Comparison of ENCODE assay signal across 8 cellular contexts in the genomic region with DNA sequence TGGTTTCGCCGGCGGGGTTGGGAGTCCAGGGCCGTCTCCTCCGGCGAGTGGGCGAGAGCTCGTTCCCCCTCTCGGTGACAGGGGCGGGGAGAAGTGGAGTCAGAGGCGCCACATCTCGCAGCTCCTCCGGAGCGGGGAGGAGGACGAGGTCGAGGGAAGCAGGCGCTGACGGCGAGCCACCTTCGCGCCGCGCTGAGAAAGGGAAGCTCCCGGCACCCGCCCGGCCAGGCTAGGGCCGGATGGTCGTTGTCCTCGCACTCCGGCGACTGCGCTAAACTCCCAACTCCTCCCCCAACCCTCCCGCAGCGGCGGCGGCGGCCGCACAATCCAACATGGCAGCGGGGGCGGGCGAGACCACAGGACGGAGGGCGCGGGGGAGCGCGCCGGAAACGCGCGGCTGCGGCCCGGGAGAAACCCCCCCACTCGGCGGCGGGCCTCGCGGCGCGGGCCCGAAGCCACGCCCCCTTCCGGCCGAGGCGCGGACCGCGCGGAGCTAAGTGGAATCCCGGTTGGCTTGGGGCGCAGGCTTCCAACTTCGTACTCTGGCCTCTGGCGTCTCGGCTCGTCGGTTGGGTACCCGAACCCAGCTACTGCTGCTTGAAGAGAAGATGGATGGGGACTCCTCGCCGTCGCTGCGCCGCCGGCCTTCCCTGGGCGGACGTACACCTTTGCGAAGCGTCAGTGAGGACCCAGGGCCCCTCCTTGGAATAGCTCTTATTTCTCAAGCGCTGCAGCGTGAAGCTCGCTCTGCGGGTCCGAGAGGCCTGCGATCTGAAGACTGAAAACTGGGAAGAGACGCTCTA. TPM values are rescaled to one million over a fixed set of nuclear protein-coding genes. Genes with fewer than 3 reads are reported as not detected.
DNase-seq lines count a peak whose midpoint lies in the region; ATAC-seq and TF ChIP-seq lines count a peak whose summit lies in the region.

A gene (minus strand): TSS at position 270 of the 803 bp plus-strand sequence. CDS start 269 bp downstream, at position 1.

- peaks cover 8% of the 10 kb centered on the region for H3K36me3 Mint-ChIP-seq in neural progenitor cell

- H3K4me3 ChIP-seq in H7 (ENCODE audit: insufficient read depth, low read depth, low read length), result peak within 1 kb of the TSS; percentile 94
- H3K4me3 ChIP-seq in Loucy (ENCODE audit: low read length, poor library complexity, severe bottlenecking), result peak within 1 kb of the TSS; percentile 87
- peak within 1 kb of the TSS; percentile 96 for H3K4me3 ChIP-seq in neural progenitor cell
- peak within 1 kb of the TSS; percentile 86 for H3K4me3 ChIP-seq in stomach smooth muscle (ENCODE audit: low read length in 2 of 2)

- H3K27ac Mint-ChIP-seq in neural progenitor cell, result peak within 1 kb of the TSS; percentile 98

- H3F3A ChIP-seq in Loucy (ENCODE audit: low read depth), result no peaks in the 10 kb centered on the region
- H3F3A ChIP-seq in neural progenitor cell (ENCODE audit: low read depth), result peaks cover 36% of the 10 kb centered on the region

- H3K4me3 Mint-ChIP-seq in neural progenitor cell, result peak within 1 kb of the TSS; percentile 98

- ATAC-seq in foreskin keratinocyte, result peak; percentile 79

- H4K20me1 ChIP-seq in Loucy (ENCODE audit: insufficient read depth, low read length, poor library complexity, severe bottlenecking), result peaks cover 41% of the 10 kb centered on the region
- peaks cover 33% of the 10 kb centered on the region for H4K20me1 ChIP-seq in neural progenitor cell (ENCODE audit: low read depth)

- no peaks in the 10 kb centered on the region for H3K9me3 Mint-ChIP-seq in neural progenitor cell

- no peaks in the 10 kb centered on the region for H3K9me2 ChIP-seq in Loucy (replicated peaks; ENCODE audit: low read depth, low read length)

- H3K79me2 ChIP-seq in Loucy (ENCODE audit: insufficient read depth, low read length) (peaks cover 47% of the 10 kb centered on the region), neural progenitor cell (ENCODE audit: low read depth) (peaks cover 70% of the 10 kb centered on the region)

- TF ChIP-seq CTCF in Loucy (conservative IDR thresholded peaks at IDR 0.05; ENCODE audit: low read length) (no peak), foreskin keratinocyte (conservative IDR thresholded peaks at IDR 0.05) (peak; percentile 8), neural progenitor cell (IDR thresholded peaks at IDR 0.05) (peak; percentile 8)

- peak within 1 kb of the TSS; percentile 86 for H3K4me2 ChIP-seq in Loucy (ENCODE audit: low read depth, low read length, poor library complexity, severe bottlenecking)
- H3K4me2 ChIP-seq in neural progenitor cell, result peak within 1 kb of the TSS; percentile 98

- peaks cover 39% of the 10 kb centered on the region for H3K4me1 Mint-ChIP-seq in neural progenitor cell

- peak; percentile 94 for DNase-seq in H7
- DNase-seq in SHP77 (lab: John Stamatoyannopoulos, UW), result peak; percentile 80 to 88
- DNase-seq in activated naive CD4-positive, alpha-beta T cell (lab: John Stamatoyannopoulos, UW), result peak; percentile 64 to 83 (median 71)
- DNase-seq in foreskin keratinocyte, result peak; percentile 77 to 86
- DNase-seq in neural progenitor cell (ENCODE audit: low spot score), result peak; percentile 96

- H3K4me1 ChIP-seq in ES-I3 (ENCODE audit: insufficient read depth, low read length) (peaks cover 14% of the 10 kb centered on the region), Loucy (ENCODE audit: insufficient read depth, low read length, poor library complexity, severe bottlenecking) (peaks cover 36% of the 10 kb centered on the region), foreskin keratinocyte (peaks cover 41% of the 10 kb centered on the region), neural progenitor cell (peaks cover 53% of the 10 kb centered on the region), stomach smooth muscle (ENCODE audit: control insufficient read depth, insufficient read depth, low read length) (no peaks in the 10 kb centered on the region)

- H3K36me3 ChIP-seq in ES-I3 (ENCODE audit: insufficient read depth, low read length), result no peaks in the 10 kb centered on the region
- no peaks in the 10 kb centered on the region for H3K36me3 ChIP-seq in H7 (replicated peaks; ENCODE audit: control insufficient read depth, insufficient read depth, low read length)
- no peaks in the 10 kb centered on the region for H3K36me3 ChIP-seq in Loucy (ENCODE audit: insufficient read depth, low read length)
- H3K36me3 ChIP-seq in neural progenitor cell, result no peaks in the 10 kb centered on the region
- H3K36me3 ChIP-seq in stomach smooth muscle (ENCODE audit: control insufficient read depth in 2 of 2, insufficient read depth in 2 of 2, low read length in 2 of 2), result no peaks in the 10 kb centered on the region

- H3K9ac ChIP-seq in ES-I3 (ENCODE audit: low read depth, low read length) (peak within 1 kb of the TSS; percentile 99), Loucy (ENCODE audit: low read depth, low read length, poor library complexity, severe bottlenecking) (peak within 1 kb of the TSS; percentile 88), neural progenitor cell (peak within 1 kb of the TSS; percentile 95), stomach smooth muscle (ENCODE audit: low read length in 2 of 2) (peak within 1 kb of the TSS; percentile 80 to 87)

- H3K27ac ChIP-seq in foreskin keratinocyte, result peak within 1 kb of the TSS; percentile 78
- H3K27ac ChIP-seq in neural progenitor cell, result peak within 1 kb of the TSS; percentile 96
- peak within 1 kb of the TSS; percentile 91 for H3K27ac ChIP-seq in stomach smooth muscle (ENCODE audit: low read length)

- peak within 1 kb of the TSS; percentile 90 for H2AFZ ChIP-seq in Loucy (ENCODE audit: low read length)
- peak within 1 kb of the TSS; percentile 87 for H2AFZ ChIP-seq in neural progenitor cell (replicated peaks)

- no peaks in the 10 kb centered on the region for H3K9me3 ChIP-seq in ES-I3 (ENCODE audit: control insufficient read depth, insufficient read depth, low read length)
- H3K9me3 ChIP-seq in Loucy (ENCODE audit: insufficient read depth, low read depth, low read length), result no peaks in the 10 kb centered on the region
- no peaks in the 10 kb centered on the region for H3K9me3 ChIP-seq in neural progenitor cell (ENCODE audit: low read depth)
- H3K9me3 ChIP-seq in stomach smooth muscle (ENCODE audit: control insufficient read depth in 2 of 2, low read length in 2 of 2), result no peaks in the 10 kb centered on the region

- H3K27me3 ChIP-seq in H7 (ENCODE audit: control insufficient read depth, insufficient read depth, low read length) (no peaks in the 10 kb centered on the region), Loucy (ENCODE audit: insufficient read depth, low read length, poor library complexity, severe bottlenecking) (no peaks in the 10 kb centered on the region), foreskin keratinocyte (no peaks in the 10 kb centered on the region), neural progenitor cell (no peaks in the 10 kb centered on the region), stomach smooth muscle (ENCODE audit: control insufficient read depth in 1 of 2, insufficient read depth in 2 of 2, low read length in 2 of 2) (no peaks in the 10 kb centered on the region)

- H3K27me3 Mint-ChIP-seq in neural progenitor cell (ENCODE audit: insufficient read depth, low read depth), result no peaks in the 10 kb centered on the region

RNA-seq across cellular contexts. Expression of the gene that starts here (rescaled TPM):
- total RNA-seq in H7 (2014; rRNA removed; shearing (Covaris generic)), result 13.2 and 17.2 TPM in 2 replicates
- total RNA-seq in foreskin keratinocyte (34.4 and 35.7 TPM in 2 replicates), neural progenitor cell (ENCODE audit: low replicate concordance) (21.4 and 30.4 TPM in 2 replicates)
- polyA plus RNA-seq in foreskin keratinocyte, result 10.7 and 12.1 TPM in 2 replicates

Comparison
In these comparisons a context has a peak if more than half of its experiments do, and no peak if none do; other contexts are left out.
1. Peak in every context shown above with its lines: DNase-seq, ATAC-seq, H3K4me3 ChIP-seq and H3K27ac ChIP-seq.